8 cellular contexts compared by ENCODE assay signal in the genomic region with DNA sequence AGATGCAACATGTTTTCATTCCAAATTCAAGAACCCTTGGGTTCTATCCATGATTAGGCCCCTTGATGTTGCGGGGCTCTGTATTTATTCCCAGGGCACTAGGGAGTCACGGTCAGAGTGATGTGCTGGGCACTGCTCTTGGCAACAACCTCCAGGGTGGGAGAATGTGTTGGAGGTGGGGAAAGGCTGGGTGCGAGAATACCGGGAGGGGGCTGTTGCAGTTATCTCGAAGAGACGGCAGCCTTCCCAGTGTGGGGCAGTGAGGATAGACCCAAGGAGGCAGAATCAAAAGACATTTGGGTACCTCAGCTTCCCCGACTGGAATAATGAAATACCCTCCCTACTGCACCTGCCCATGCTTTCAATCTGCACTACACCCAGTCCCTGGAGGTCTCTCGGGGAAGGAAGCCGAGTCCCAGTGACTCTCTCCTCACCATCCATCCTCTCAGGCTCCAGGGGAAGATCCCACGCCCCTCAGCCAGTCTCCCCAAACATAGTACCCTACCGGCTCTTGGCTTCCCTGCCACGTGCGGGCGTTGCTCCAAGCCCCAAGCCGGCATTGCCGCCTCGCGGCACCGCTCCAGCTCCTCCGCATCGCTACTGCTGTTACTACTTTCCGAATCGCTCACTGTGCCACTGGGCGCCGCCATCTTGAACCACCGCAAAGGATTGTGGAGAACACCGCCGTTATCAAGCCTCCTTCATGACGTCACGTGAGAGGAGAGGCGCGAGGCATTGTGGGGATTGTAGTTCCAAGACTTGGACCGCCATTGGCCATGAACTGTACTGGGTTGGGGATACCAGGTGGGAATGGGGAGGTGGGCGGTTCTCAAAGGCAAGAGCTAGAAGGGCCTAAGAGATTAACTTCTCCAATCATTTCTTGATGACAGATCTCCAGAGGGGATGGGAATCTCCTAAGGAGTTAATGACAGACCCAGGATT. TPM values are rescaled to one million over a fixed set of nuclear protein-coding genes. Genes with fewer than 3 reads are reported as not detected.
A peak's percentile ranks its signal among the peaks of the same experiment; 100 is the strongest.
DNase-seq lines count a peak whose midpoint lies in the region; FAIRE-seq and TF ChIP-seq lines count a peak whose summit lies in the region.

A gene with protein sequence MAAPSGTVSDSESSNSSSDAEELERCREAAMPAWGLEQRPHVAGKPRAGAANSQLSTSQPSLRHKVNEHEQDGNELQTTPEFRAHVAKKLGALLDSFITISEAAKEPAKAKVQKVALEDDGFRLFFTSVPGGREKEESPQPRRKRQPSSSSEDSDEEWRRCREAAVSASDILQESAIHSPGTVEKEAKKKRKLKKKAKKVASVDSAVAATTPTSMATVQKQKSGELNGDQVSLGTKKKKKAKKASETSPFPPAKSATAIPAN (minus strand): TSS at position 663 of the 942 bp plus-strand sequence. CDS start 13 bp downstream, at position 650.

- no peak for TF ChIP-seq EP300 in stomach (IDR thresholded peaks at IDR 0.05)

- H3K4me3 ChIP-seq in MM.1S (ENCODE audit: low read length) (peak within 1 kb of the TSS; percentile 83), fibroblast of villous mesenchyme (ENCODE audit: low read depth, low read length) (peak within 1 kb of the TSS; percentile 67), stomach (peak within 1 kb of the TSS; percentile 68 to 99 (median 88))

- DNase-seq in HCEC 1CT (peak; percentile 85), MM.1S (peak; percentile 87), SHP77 treated with DMSO at 0.1 percent for 48 hours (lab: John Stamatoyannopoulos, UW) (peak; percentile 92), fibroblast of villous mesenchyme (ENCODE audit: low read depth) (peak; percentile 90), neural crest cell (ENCODE audit: low read depth, low spot score) (peak; percentile 87), stomach (peak; percentile 92)
- peak; percentile 82 for DNase-seq in activated effector memory CD4-positive, alpha-beta T cell treated with Interleukin-2 at 50 U/mL for 16 hours

- no peaks in the 10 kb centered on the region for H3K9me3 Mint-ChIP-seq in neural crest cell

- H3K4me3 Mint-ChIP-seq in neural crest cell, result peak within 1 kb of the TSS; percentile 97

- H3K27ac Mint-ChIP-seq in neural crest cell (ENCODE audit: unreplicated experiment), result peak within 1 kb of the TSS; percentile 98

- peaks cover 11% of the 10 kb centered on the region for H3K79me2 ChIP-seq in MM.1S (ENCODE audit: low read length)

- peak; percentile 93 for FAIRE-seq in G401.6 (lab: Jason Lieb, UNC)

- peak within 1 kb of the TSS; percentile 73 for H3K4me2 ChIP-seq in MM.1S (ENCODE audit: low read depth, low read length)

- H3F3A ChIP-seq in MM.1S (ENCODE audit: insufficient read depth, low read length), result no peaks in the 10 kb centered on the region

- intact Hi-C loops in stomach (cut with DNase I; ENCODE audit: low total_unique reads), result no loop called here

- H3K9me3 ChIP-seq in MM.1S (replicated peaks; ENCODE audit: insufficient read depth, low read length) (no peaks in the 10 kb centered on the region), stomach (no peaks in the 10 kb centered on the region)

- H3K36me3 ChIP-seq in MM.1S (replicated peaks; ENCODE audit: insufficient read depth, low read length) (no peaks in the 10 kb centered on the region), stomach (peaks cover 0 to 26% (median 17%) of the 10 kb centered on the region in 4 donors)

- TF ChIP-seq POLR2A in stomach (IDR thresholded peaks at IDR 0.05), result no peak

- WGBS in stomach, 5 donors, result 0 to 1% (median 0%) methylated on average over 32 to 34 of the region's 34 CpGs

- TF ChIP-seq CTCF in MM.1S (IDR thresholded peaks at IDR 0.05; ENCODE audit: low read length) (no peak), fibroblast of villous mesenchyme (IDR thresholded peaks at IDR 0.05; ENCODE audit: insufficient read depth, low read depth, low read length) (no peak), neural crest cell (conservative IDR thresholded peaks at IDR 0.05) (no peak), stomach (IDR thresholded peaks at IDR 0.05) (peak in 1 of 7 experiments; percentile 30)

- no peaks in the 10 kb centered on the region for H4K20me1 ChIP-seq in MM.1S (ENCODE audit: insufficient read depth, low read length)

- H3K27ac ChIP-seq in MM.1S (ENCODE audit: low read length) (peak within 1 kb of the TSS; percentile 46; the same call in 1 of the 2 replicates), stomach (peak within 1 kb of the TSS; percentile 61 to 88 (median 80))

- H3K9me2 ChIP-seq in MM.1S (replicated peaks; ENCODE audit: insufficient read depth, low read length), result no peaks in the 10 kb centered on the region

- peak within 1 kb of the TSS; percentile 70 for H3K9ac ChIP-seq in MM.1S (ENCODE audit: low read length)

- H2AFZ ChIP-seq in MM.1S (ENCODE audit: low read length), result peak within 1 kb of the TSS; percentile 35

- H3K27me3 ChIP-seq in MM.1S (replicated peaks; ENCODE audit: insufficient read depth, low read length) (no peaks in the 10 kb centered on the region), stomach (no peaks in the 10 kb centered on the region)

- H3K36me3 Mint-ChIP-seq in neural crest cell (ENCODE audit: low read depth), result no peaks in the 10 kb centered on the region

- H3K4me1 ChIP-seq in MM.1S (ENCODE audit: low read length) (no peaks in the 10 kb centered on the region), stomach (peaks cover 6 to 20% (median 13%) of the 10 kb centered on the region in 4 donors)

- peaks cover 5% of the 10 kb centered on the region for H3K27me3 Mint-ChIP-seq in neural crest cell (ENCODE audit: low read depth)

- peaks cover 15% of the 10 kb centered on the region for H3K4me1 Mint-ChIP-seq in neural crest cell

RNA-seq across cellular contexts. Expression of the gene that starts here (rescaled TPM):
- total RNA-seq in fibroblast of villous mesenchyme, result 13.0 and 14.2 TPM in 2 replicates
- 25.3 and 25.8 TPM in 2 replicates for total RNA-seq in neural crest cell
- total RNA-seq in stomach, result 10 to 100 TPM in 3 of 5 donors, 1 to 10 TPM in 2; 5.5 to 42.4 (median 17.4) TPM
- 10 to 100 TPM in 1 of 3 donors, 1 to 10 TPM in 2; 8.1 to 18.3 (median 8.5) TPM for polyA plus RNA-seq in stomach

Comparison
In these comparisons a context has a peak if more than half of its experiments do, and no peak if none do; other contexts are left out.
1. Peak in every context shown above with its lines: DNase-seq, H3K4me3 ChIP-seq and H3K27ac ChIP-seq.